Comparison of ENCODE assay signal across 8 cellular contexts in the genomic region with DNA sequence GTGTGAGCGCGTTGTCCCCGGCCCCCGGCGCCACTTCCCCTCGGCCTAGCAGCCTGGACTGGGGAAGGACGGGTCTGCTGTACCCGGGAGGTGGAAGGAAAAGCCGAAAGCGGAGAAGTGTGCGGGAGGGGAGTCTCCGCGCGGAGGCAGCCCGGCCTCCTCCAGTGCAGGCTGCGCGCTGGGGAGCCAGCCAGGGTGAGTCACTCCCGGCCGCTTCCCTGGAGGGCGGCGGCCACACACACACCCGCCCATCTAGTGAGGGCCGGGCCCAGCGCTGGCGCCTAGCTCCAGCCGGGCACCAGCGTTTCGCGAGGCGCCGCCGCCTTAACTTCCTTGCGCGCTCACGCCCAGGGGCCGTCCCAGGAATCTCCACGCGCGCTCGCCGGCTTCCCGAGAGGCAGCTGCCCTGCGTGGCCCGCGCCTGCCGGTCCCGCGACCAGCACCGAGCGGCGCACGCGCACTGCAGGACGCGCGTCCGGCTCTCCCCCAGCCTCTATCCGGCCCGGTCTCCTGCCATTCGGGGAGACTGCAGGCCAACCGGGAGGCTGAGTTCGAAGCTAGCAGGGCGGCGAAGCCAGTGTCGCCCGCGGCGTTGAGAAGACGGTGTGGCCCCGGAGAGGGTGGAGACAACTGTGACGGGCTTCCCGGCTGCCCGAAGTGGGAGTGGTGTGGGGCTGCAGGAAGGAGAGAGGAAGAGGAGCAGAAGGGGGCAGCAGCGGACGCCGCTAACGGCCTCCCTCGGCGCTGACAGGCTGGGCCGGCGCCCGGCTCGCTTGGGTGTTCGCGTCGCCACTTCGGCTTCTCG. TPM values are rescaled to one million over a fixed set of nuclear protein-coding genes. Genes with fewer than 3 reads are reported as not detected.
DNase-seq lines count a peak whose midpoint lies in the region; ATAC-seq, FAIRE-seq and TF ChIP-seq lines count a peak whose summit lies in the region.

A gene (plus strand): TSS at position 702 of the 805 bp plus-strand sequence. CDS start 36,716 bp downstream, outside the sequence.

- peaks cover 35 to 52% of the 10 kb centered on the region in 2 donors for H3K4me1 ChIP-seq in duodenal mucosa (ENCODE audit: control insufficient read depth in 1 of 2, insufficient read depth in 2 of 2, low read length in 2 of 2)

- H3K27me3 Mint-ChIP-seq in activated CD4-positive, alpha-beta memory T cell treated with anti-CD3 and anti-CD28 coated beads for 36 hours, result no peaks in the 10 kb centered on the region

- peak within 1 kb of the TSS; percentile 90 for H3K4me3 Mint-ChIP-seq in activated CD4-positive, alpha-beta memory T cell treated with anti-CD3 and anti-CD28 coated beads for 36 hours

- H3K36me3 ChIP-seq in duodenal mucosa (ENCODE audit: control insufficient read depth in 1 of 2, insufficient read depth in 2 of 2, low read length in 2 of 2), result no peaks in the 10 kb centered on the region

- H3K9ac ChIP-seq in duodenal mucosa (ENCODE audit: low read depth in 1 of 2, low read length in 2 of 2), result peak within 1 kb of the TSS; percentile 84 to 88

- peaks cover 4% of the 10 kb centered on the region for H3K36me3 Mint-ChIP-seq in activated CD4-positive, alpha-beta memory T cell treated with anti-CD3 and anti-CD28 coated beads for 36 hours

- no peaks in the 10 kb centered on the region for H3K9me3 Mint-ChIP-seq in activated CD4-positive, alpha-beta memory T cell treated with anti-CD3 and anti-CD28 coated beads for 36 hours

- DNase-seq in GM19239 (ENCODE audit: insufficient read length, low spot score) (peak; percentile 24), NCI-H748 (lab: John Stamatoyannopoulos, UW; ENCODE audit: unreplicated experiment) (peak; percentile 89), lung microvascular endothelial cell (ENCODE audit: low read depth in 2 of 2) (peak; percentile 96 to 97)
- DNase-seq in activated CD4-positive, alpha-beta memory T cell treated with anti-CD3 and anti-CD28 coated beads for 36 hours, result peak; percentile 91
- peak; percentile 67 to 74 (median 70) for DNase-seq in stimulated activated CD4-positive, alpha-beta T cell treated with anti-CD3 and anti-CD28 coated beads, TNF-alpha, amount 100 ng/mL, for 48 hours (ENCODE audit: low read depth in 3 of 3)

- peak; percentile 70 for ATAC-seq in HG03460 (IDR thresholded peaks at IDR 0.05; ENCODE audit: unreplicated experiment)

- intact Hi-C loops in activated CD4-positive, alpha-beta memory T cell treated with anti-CD3 and anti-CD28 coated beads for 36 hours (cut with micrococcal nuclease), result loop anchor here (1.0 to 10.0 kb wide), 13 partner anchors 13 to 1457 kb away; a partner anchor contains a TSS

- FAIRE-seq in GM19239 (lab: Jason Lieb, UNC), result peak; percentile 96

- H3K9me3 ChIP-seq in duodenal mucosa (ENCODE audit: control insufficient read depth in 1 of 2, low read length in 2 of 2), result no peaks in the 10 kb centered on the region

- peak; percentile 75 for TF ChIP-seq CTCF in C4-2B (conservative IDR thresholded peaks at IDR 0.05)

- H3K27me3 ChIP-seq in duodenal mucosa (ENCODE audit: control insufficient read depth in 1 of 2, insufficient read depth in 2 of 2, low read length in 2 of 2), result no peaks in the 10 kb centered on the region

- CTCF ChIA-PET in activated CD4-positive, alpha-beta memory T cell treated with anti-CD3 and anti-CD28 coated beads for 36 hours (lab: Charles Lee), result interaction anchor here (0.6 to 6.5 kb wide), 15 partner anchors 14 to 465 kb away, joined by 3 to 106 read pairs (median 4); a partner anchor contains a TSS

- H3K27ac Mint-ChIP-seq in activated CD4-positive, alpha-beta memory T cell treated with anti-CD3 and anti-CD28 coated beads for 36 hours, result peak within 1 kb of the TSS; percentile 96

- peaks cover 52% of the 10 kb centered on the region for H3K4me1 Mint-ChIP-seq in activated CD4-positive, alpha-beta memory T cell treated with anti-CD3 and anti-CD28 coated beads for 36 hours (ENCODE audit: low read depth)

- H3K27ac ChIP-seq in C4-2B, result peak within 1 kb of the TSS; percentile 93
- H3K27ac ChIP-seq in duodenal mucosa (ENCODE audit: low read depth, low read length), result peak within 1 kb of the TSS; percentile 96

- POLR2A ChIA-PET in activated CD4-positive, alpha-beta memory T cell treated with anti-CD3 and anti-CD28 coated beads for 36 hours (lab: Charles Lee), result interaction anchor here (0.7 to 2.7 kb wide), 7 partner anchors 14 to 644 kb away, joined by 3 to 19 read pairs (median 4); a partner anchor contains a TSS

- H3K4me3 ChIP-seq in duodenal mucosa (ENCODE audit: low read depth in 1 of 2, low read length in 2 of 2), result peak within 1 kb of the TSS; percentile 81 to 83

RNA-seq across cellular contexts. Expression of the gene that starts here (rescaled TPM):
- 10 to 100 TPM; 23.2 to 25.5 TPM for total RNA-seq in activated CD4-positive, alpha-beta memory T cell treated with anti-CD3 and anti-CD28 coated beads for 36 hours
- 3.7 and 7.1 TPM in 2 replicates for total RNA-seq in lung microvascular endothelial cell

Comparison
In these comparisons a context has a peak if more than half of its experiments do, and no peak if none do; other contexts are left out.
1. Peak in every context shown above with its lines: DNase-seq, ATAC-seq, H3K4me3 ChIP-seq and H3K27ac ChIP-seq.
2. DNase-seq: peak in every context shown above with its lines; median percentile 96 in lung microvascular endothelial cell; 91 in activated CD4-positive, alpha-beta memory T cell treated with anti-CD3 and anti-CD28 coated beads for 36 hours; 89 in NCI-H748; 70 in stimulated activated CD4-positive, alpha-beta T cell treated with anti-CD3 and anti-CD28 coated beads, TNF-alpha, amount 100 ng/mL, for 48 hours; 24 in GM19239.